In genomic region chr3:140571836-140572235, GRCh38 we compare ENCODE assay signal across 19 cellular contexts.
DNase-seq lines count a peak whose midpoint lies in the region; ATAC-seq and TF ChIP-seq lines count a peak whose summit lies in the region.
"Had no signal": no experiment of that assay in that cellular context is flagged by ENCODE, and none has a peak within 500 bp of the region (broad histone marks: within the 10 kb centered on the region; RNA-seq: fewer than 3 reads in every experiment).

No MANE protein-coding gene starts in this region.

- DNase-seq in Karpas-422 (no peak), cerebellum (ENCODE audit: low spot score) (peak; percentile 29), left ventricle myocardium superior (peak; percentile 69), progenitor cell of endocrine pancreas (ENCODE audit: low spot score, unreplicated experiment) (no peak), NCI-H146 (lab: John Stamatoyannopoulos, UW) (no peak), GOT3 (lab: John Stamatoyannopoulos, UW) (no peak), transverse colon (no peak)
- DNase-seq: BE2C; CD4-positive, alpha-beta memory T cell; DMS153; DMS79 treated with DMSO at 0.1 percent for 48 hours; EL; GDM1; HCEC 1CT; HFFc6 had no signal

- H3K4me3 Mint-ChIP-seq in progenitor cell of endocrine pancreas (ENCODE audit: low read depth): no peak overlapping the region
- H3K4me3 Mint-ChIP-seq: CD4-positive, alpha-beta memory T cell; GM23338; HFFc6; IgD-negative memory B cell had no signal

- H3K4me1 Mint-ChIP-seq in progenitor cell of endocrine pancreas (ENCODE audit: low read depth): peaks cover 6% of the 10 kb centered on the region
- H3K4me1 Mint-ChIP-seq: CD4-positive, alpha-beta memory T cell; GM23338 had no signal

- TF ChIP-seq CTCF in progenitor cell of endocrine pancreas (IDR thresholded peaks at IDR 0.05; ENCODE audit: unreplicated experiment) (no peak), transverse colon (IDR thresholded peaks at IDR 0.05) (no peak)

- H3K27ac Mint-ChIP-seq in progenitor cell of endocrine pancreas: peak overlapping the region; percentile 34
- H3K27ac Mint-ChIP-seq: CD4-positive, alpha-beta memory T cell; GM23338; HFFc6; IgD-negative memory B cell had no signal

- no peak for TF ChIP-seq EP300 in transverse colon (IDR thresholded peaks at IDR 0.05; ENCODE audit: low read depth)

- H3K4me3 ChIP-seq in Karpas-422 (ENCODE audit: low read length) (no peak overlapping the region), transverse colon (no peak overlapping the region)
- H3K4me3 ChIP-seq: A549, GM23338 had no signal

- no peaks in the 10 kb centered on the region for H3K36me3 Mint-ChIP-seq in progenitor cell of endocrine pancreas (ENCODE audit: insufficient read depth)
- H3K36me3 Mint-ChIP-seq: CD4-positive, alpha-beta memory T cell; IgD-negative memory B cell had no signal

- intact Hi-C loops in left ventricle myocardium superior (cut with micrococcal nuclease): no loop called here
- intact Hi-C loops in transverse colon (cut with DNase I; ENCODE audit: low total_unique reads): no loop called here

- peaks cover 3% of the 10 kb centered on the region for H3K27me3 Mint-ChIP-seq in progenitor cell of endocrine pancreas

- H3K9me3 ChIP-seq in Karpas-422 (ENCODE audit: low read length) (no peaks in the 10 kb centered on the region), transverse colon (no peaks in the 10 kb centered on the region)
- H3K9me3 ChIP-seq: A549, BE2C had no signal

- no peaks in the 10 kb centered on the region for H3K9me2 ChIP-seq in Karpas-422 (replicated peaks; ENCODE audit: insufficient read depth, low read length)

- ATAC-seq in left ventricle myocardium superior: peak; percentile 77
- ATAC-seq: A549 had no signal

- in situ Hi-C loops in transverse colon (cut with MboI; ENCODE audit: low pct_ligation_motif_present in 1 of 4, low pct_unique_long_range_greater_than_20kb in 1 of 4, low sequenced_read_pairs in 3 of 4): no loop called here

- no peaks in the 10 kb centered on the region for H4K20me1 ChIP-seq in Karpas-422 (ENCODE audit: insufficient read depth, low read depth, low read length)

- H3K36me3 ChIP-seq in Karpas-422 (ENCODE audit: insufficient read depth, low read length): no peaks in the 10 kb centered on the region
- H3K36me3 ChIP-seq in transverse colon: no peaks in the 10 kb centered on the region
- H3K36me3 ChIP-seq: BE2C had no signal

- H3K27me3 ChIP-seq in Karpas-422 (ENCODE audit: low read length): no peaks in the 10 kb centered on the region
- H3K27me3 ChIP-seq in transverse colon: no peaks in the 10 kb centered on the region
- H3K27me3 ChIP-seq: BE2C had no signal

- peaks cover 4% of the 10 kb centered on the region for H3K9me3 Mint-ChIP-seq in progenitor cell of endocrine pancreas (ENCODE audit: low read depth)
- H3K9me3 Mint-ChIP-seq: GM23338, IgD-negative memory B cell had no signal

- WGBS in transverse colon (ENCODE audit: low coverage in 1 of 2), 2 donors: 63% methylated on average over 1 of the region's 1 CpG; no CpG with 5 or more reads in 1 of the 2 donors

- no peak overlapping the region for H2AFZ ChIP-seq in Karpas-422 (ENCODE audit: low read length)
- H2AFZ ChIP-seq: GM23338 had no signal

- H3K27ac ChIP-seq in Karpas-422 (ENCODE audit: low read length) (no peak overlapping the region; the same call in 1 of the 2 replicates), transverse colon (no peak overlapping the region)
- H3K27ac ChIP-seq: A549, C4-2B had no signal

- TF ChIP-seq POLR2A in transverse colon (IDR thresholded peaks at IDR 0.05): no peak

- peak overlapping the region; percentile 72 for H3K4me2 ChIP-seq in Karpas-422 (ENCODE audit: low read depth, low read length, poor library complexity, severe bottlenecking)
- H3K4me2 ChIP-seq: A549, GM23338 had no signal

- no peaks in the 10 kb centered on the region for H3K79me2 ChIP-seq in Karpas-422 (ENCODE audit: low read length)

- H3K4me1 ChIP-seq in Karpas-422 (ENCODE audit: low read length): peaks cover 42% of the 10 kb centered on the region
- no peaks in the 10 kb centered on the region for H3K4me1 ChIP-seq in transverse colon
- H3K4me1 ChIP-seq: A549, BE2C had no signal

- H3K9ac ChIP-seq in Karpas-422 (ENCODE audit: low read length): no peak overlapping the region

Comparison
In these comparisons a context has a peak if more than half of its experiments do, and no peak if none do; other contexts are left out.
1. DNase-seq: peak in cerebellum (single experiment) and left ventricle myocardium superior (single experiment); none in Karpas-422 (single experiment), progenitor cell of endocrine pancreas (single experiment), NCI-H146 (single experiment), GOT3 (single experiment) and transverse colon (single experiment).